ENCODE assay signal across 1 cellular context in genomic region chr12:79558924-79559469, GRCh38.
TF ChIP-seq lines count a peak whose summit lies in the region.

No MANE protein-coding gene starts in this region.

TF ChIP-seq in liver, 16 proteins besides CTCF, POLR2A, EP300 and RAD21 (continued from another document):
- TF ChIP-seq RXRA (IDR thresholded peaks at IDR 0.05), result no peak
- TF ChIP-seq EGR1 (IDR thresholded peaks at IDR 0.05; ENCODE audit: low read depth in 2 of 2), result no peak
- TF ChIP-seq FOXA1 (IDR thresholded peaks at IDR 0.05), result no peak
- TF ChIP-seq FOXA2 (IDR thresholded peaks at IDR 0.05), result no peak
